ENCODE assay signal across 13 cellular contexts in the genomic region with DNA sequence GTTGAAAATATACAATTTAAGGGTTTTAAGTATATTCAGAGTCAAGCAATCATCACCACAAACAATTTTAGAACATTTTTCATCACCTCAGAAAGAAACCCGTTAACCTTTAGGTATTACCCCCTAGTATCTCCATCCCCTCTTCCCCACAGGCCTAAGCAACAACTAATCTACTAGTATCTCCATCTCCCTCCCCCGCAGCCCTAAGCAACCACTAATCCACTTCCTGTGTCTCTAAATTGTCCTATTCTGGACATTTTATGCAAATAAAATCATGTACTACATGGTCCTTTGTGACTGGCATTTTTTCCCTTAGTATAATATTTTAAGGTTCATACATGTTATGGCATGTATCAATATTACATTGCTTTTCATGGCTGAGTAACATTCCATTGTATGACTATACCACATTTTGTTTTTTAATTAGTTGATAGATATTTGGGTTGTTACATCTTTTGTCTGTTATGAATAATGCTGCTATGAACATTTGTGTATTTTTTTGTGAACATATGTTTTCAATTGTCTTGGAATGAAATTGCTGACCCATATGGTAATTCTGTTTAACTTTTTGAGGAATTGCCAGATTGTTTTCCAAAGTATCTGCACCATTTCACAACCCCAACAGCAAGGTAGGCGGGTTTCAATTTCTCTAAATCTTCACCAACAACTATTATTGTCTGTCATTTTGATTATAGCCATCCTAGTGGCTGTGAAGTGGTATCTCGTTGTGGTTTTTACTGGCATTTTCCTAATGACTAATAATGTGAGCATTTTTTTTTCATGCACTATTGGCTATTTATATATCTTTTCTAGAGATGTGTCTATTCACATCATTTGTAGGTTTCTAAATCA.
A peak's percentile ranks its signal among the peaks of the same experiment; 100 is the strongest.
DNase-seq lines count a peak whose midpoint lies in the region; ATAC-seq and TF ChIP-seq lines count a peak whose summit lies in the region.
"Had no signal": no experiment of that assay in that cellular context is flagged by ENCODE, and none has a peak within 500 bp of the region (broad histone marks: within the 10 kb centered on the region; RNA-seq: fewer than 3 reads in every experiment).

No MANE protein-coding gene starts in this region.

- intact Hi-C loops in lower leg skin (cut with DNase I; ENCODE audit: low total_unique reads): no loop called here

- H3K27ac Mint-ChIP-seq in activated CD8-positive, alpha-beta memory T cell treated with anti-CD3 and anti-CD28 coated beads, Interleukin-2, amount 10 ng/mL, durations not matched to agents 7 days and 5 days: no peak overlapping the region
- peak overlapping the region; percentile 6 for H3K27ac Mint-ChIP-seq in T-helper 2 cell treated with Interferon-gamma antibody and Interleukin-4, amounts not matched to agents 5 μg/mL and 100 μg/mL, for 36 hours
- peak overlapping the region; percentile 7 for H3K27ac Mint-ChIP-seq in stimulated activated effector memory CD8-positive, alpha-beta T cell treated with anti-CD3 and anti-CD28 coated beads, Interleukin-12 subunit alpha, Interleukin-12 subunit beta, amount 100 ng/mL, for 72 hours
- no peak overlapping the region for H3K27ac Mint-ChIP-seq in type B pancreatic cell

- H3K9me3 Mint-ChIP-seq in activated CD8-positive, alpha-beta memory T cell treated with anti-CD3 and anti-CD28 coated beads, Interleukin-2, amount 10 ng/mL, durations not matched to agents 7 days and 5 days (ENCODE audit: low read depth): no peaks in the 10 kb centered on the region
- peaks cover 13% of the 10 kb centered on the region for H3K9me3 Mint-ChIP-seq in T-helper 2 cell treated with Interferon-gamma antibody and Interleukin-4, amounts not matched to agents 5 μg/mL and 100 μg/mL, for 36 hours
- no peaks in the 10 kb centered on the region for H3K9me3 Mint-ChIP-seq in stimulated activated effector memory CD8-positive, alpha-beta T cell treated with anti-CD3 and anti-CD28 coated beads, Interleukin-12 subunit alpha, Interleukin-12 subunit beta, amount 100 ng/mL, for 72 hours
- peaks cover 5% of the 10 kb centered on the region for H3K9me3 Mint-ChIP-seq in type B pancreatic cell

- CTCF ChIA-PET in activated CD8-positive, alpha-beta memory T cell treated with anti-CD3 and anti-CD28 coated beads, Interleukin-2, amount 10 ng/mL, durations not matched to agents 7 days and 5 days (lab: Charles Lee): interaction anchor here (4.0 kb wide), 1 partner anchor 15 kb away, joined by 26 read pairs; no protein-coding TSS in a partner anchor

- H3K27me3 Mint-ChIP-seq in activated CD8-positive, alpha-beta memory T cell treated with anti-CD3 and anti-CD28 coated beads, Interleukin-2, amount 10 ng/mL, durations not matched to agents 7 days and 5 days: no peaks in the 10 kb centered on the region
- H3K27me3 Mint-ChIP-seq in T-helper 2 cell treated with Interferon-gamma antibody and Interleukin-4, amounts not matched to agents 5 μg/mL and 100 μg/mL, for 36 hours (ENCODE audit: low read depth): no peaks in the 10 kb centered on the region
- no peaks in the 10 kb centered on the region for H3K27me3 Mint-ChIP-seq in type B pancreatic cell

- no peak overlapping the region for H3K4me3 ChIP-seq in lower leg skin (ENCODE audit: low read depth, poor library complexity, severe bottlenecking)
- H3K4me3 ChIP-seq: breast epithelium, thoracic aorta had no signal

- peaks cover 31% of the 10 kb centered on the region for H3K4me1 Mint-ChIP-seq in activated CD8-positive, alpha-beta memory T cell treated with anti-CD3 and anti-CD28 coated beads, Interleukin-2, amount 10 ng/mL, durations not matched to agents 7 days and 5 days
- H3K4me1 Mint-ChIP-seq in T-helper 2 cell treated with Interferon-gamma antibody and Interleukin-4, amounts not matched to agents 5 μg/mL and 100 μg/mL, for 36 hours (ENCODE audit: low read depth): peaks cover 35% of the 10 kb centered on the region
- H3K4me1 Mint-ChIP-seq in stimulated activated effector memory CD8-positive, alpha-beta T cell treated with anti-CD3 and anti-CD28 coated beads, Interleukin-12 subunit alpha, Interleukin-12 subunit beta, amount 100 ng/mL, for 72 hours: peaks cover 34% of the 10 kb centered on the region
- no peaks in the 10 kb centered on the region for H3K4me1 Mint-ChIP-seq in type B pancreatic cell (ENCODE audit: unreplicated experiment)

- peak; percentile 58 for DNase-seq in activated CD8-positive, alpha-beta memory T cell treated with anti-CD3 and anti-CD28 coated beads, Interleukin-2, amount 10 ng/mL, durations not matched to agents 7 days and 5 days
- DNase-seq in activated CD8-positive, alpha-beta memory T cell treated with anti-CD3 and anti-CD28 coated beads for 24 hours: no peak
- DNase-seq in T-helper 2 cell treated with Interferon-gamma antibody and Interleukin-4, amounts not matched to agents 5 μg/mL and 100 μg/mL, for 36 hours (ENCODE audit: low spot score): no peak
- DNase-seq in stimulated activated effector memory CD8-positive, alpha-beta T cell treated with anti-CD3 and anti-CD28 coated beads, Interleukin-12 subunit alpha, Interleukin-12 subunit beta, amount 100 ng/mL, for 72 hours (ENCODE audit: low spot score in 2 of 2): no peak
- DNase-seq in type B pancreatic cell (ENCODE audit: extremely low spot score, unreplicated experiment): no peak
- no peak for DNase-seq in lower leg skin (ENCODE audit: low spot score in 2 of 2)
- DNase-seq: activated CD4-positive, CD25-positive, alpha-beta regulatory T cell treated with anti-CD3 and anti-CD28 coated beads, Interleukin-2, amount 50 U/mL, for 72 hours; NCI-H1417 treated with DMSO at 0.1 percent for 48 hours; stimulated activated CD4-positive, alpha-beta T cell treated with anti-CD3 and anti-CD28 coated beads, Interleukin-12 subunit alpha, Interleukin-12 subunit beta, amount 100 ng/mL, for 4 hours had no signal

- peaks cover 15% of the 10 kb centered on the region for H3K36me3 Mint-ChIP-seq in activated CD8-positive, alpha-beta memory T cell treated with anti-CD3 and anti-CD28 coated beads, Interleukin-2, amount 10 ng/mL, durations not matched to agents 7 days and 5 days
- H3K36me3 Mint-ChIP-seq in T-helper 2 cell treated with Interferon-gamma antibody and Interleukin-4, amounts not matched to agents 5 μg/mL and 100 μg/mL, for 36 hours (ENCODE audit: low read depth): peaks cover 7% of the 10 kb centered on the region
- no peaks in the 10 kb centered on the region for H3K36me3 Mint-ChIP-seq in stimulated activated effector memory CD8-positive, alpha-beta T cell treated with anti-CD3 and anti-CD28 coated beads, Interleukin-12 subunit alpha, Interleukin-12 subunit beta, amount 100 ng/mL, for 72 hours
- H3K36me3 Mint-ChIP-seq in type B pancreatic cell: no peaks in the 10 kb centered on the region

- WGBS in lower leg skin, 2 donors: 75 to 83% methylated on average over 4 of the region's 4 CpGs

- no peak overlapping the region for H3K4me3 Mint-ChIP-seq in activated CD8-positive, alpha-beta memory T cell treated with anti-CD3 and anti-CD28 coated beads, Interleukin-2, amount 10 ng/mL, durations not matched to agents 7 days and 5 days
- H3K4me3 Mint-ChIP-seq in T-helper 2 cell treated with Interferon-gamma antibody and Interleukin-4, amounts not matched to agents 5 μg/mL and 100 μg/mL, for 36 hours: no peak overlapping the region
- no peak overlapping the region for H3K4me3 Mint-ChIP-seq in stimulated activated effector memory CD8-positive, alpha-beta T cell treated with anti-CD3 and anti-CD28 coated beads, Interleukin-12 subunit alpha, Interleukin-12 subunit beta, amount 100 ng/mL, for 72 hours
- no peak overlapping the region for H3K4me3 Mint-ChIP-seq in type B pancreatic cell

- no peak for TF ChIP-seq POLR2A in lower leg skin (IDR thresholded peaks at IDR 0.05)

- peak; percentile 32 for ATAC-seq in activated CD8-positive, alpha-beta memory T cell treated with anti-CD3 and anti-CD28 coated beads, Interleukin-2, amount 10 ng/mL, durations not matched to agents 7 days and 5 days
- peak; percentile 41 for ATAC-seq in HG02678 (IDR thresholded peaks at IDR 0.05; ENCODE audit: unreplicated experiment)
- ATAC-seq in stimulated activated effector memory CD8-positive, alpha-beta T cell treated with anti-CD3 and anti-CD28 coated beads, Interleukin-12 subunit alpha, Interleukin-12 subunit beta, amount 100 ng/mL, for 72 hours: peak; percentile 82
- no peak for ATAC-seq in HG03097 (IDR thresholded peaks at IDR 0.05; ENCODE audit: low FRiP score, unreplicated experiment)

- TF ChIP-seq CTCF in type B pancreatic cell (conservative IDR thresholded peaks at IDR 0.05) (no peak), lower leg skin (IDR thresholded peaks at IDR 0.05) (no peak)

Comparison
In these comparisons a context has a peak if more than half of its experiments do, and no peak if none do; other contexts are left out.
1. H3K27ac Mint-ChIP-seq: peak in T-helper 2 cell treated with Interferon-gamma antibody and Interleukin-4, amounts not matched to agents 5 μg/mL and 100 μg/mL, for 36 hours (single experiment) and stimulated activated effector memory CD8-positive, alpha-beta T cell treated with anti-CD3 and anti-CD28 coated beads, Interleukin-12 subunit alpha, Interleukin-12 subunit beta, amount 100 ng/mL, for 72 hours (single experiment); none in activated CD8-positive, alpha-beta memory T cell treated with anti-CD3 and anti-CD28 coated beads, Interleukin-2, amount 10 ng/mL, durations not matched to agents 7 days and 5 days (single experiment) and type B pancreatic cell (single experiment).